Comparison of ENCODE assay signal across 1 cellular context in genomic region chr5:168579206-168579986, GRCh38.
TF ChIP-seq lines count a peak whose summit lies in the region.

Gene PANK3 (minus strand): TSS chr5:168579368. CDS start chr5:168579283, 85 bp downstream.

TF ChIP-seq in A549, 52 proteins besides CTCF, POLR2A, EP300 and RAD21 (continued from another document):
- TF ChIP-seq MAX (IDR thresholded peaks at IDR 0.05) (no peak; the same call in none of the 2 replicates), NR3C1 (IDR thresholded peaks at IDR 0.05) (no peak), RARB (CRISPR knock-in tag; IDR thresholded peaks at IDR 0.05) (no peak), EHMT2 (IDR thresholded peaks at IDR 0.05; ENCODE audit: low read depth) (no peak), ZSCAN20 (CRISPR knock-in tag; IDR thresholded peaks at IDR 0.05) (no peak), ESRRA (IDR thresholded peaks at IDR 0.05; ENCODE audit: borderline replicate concordance, low read length) (no peak), HDAC2 (IDR thresholded peaks at IDR 0.05) (no peak), PHF8 (IDR thresholded peaks at IDR 0.05; ENCODE audit: borderline replicate concordance, low read depth) (peak; percentile 98; the same call in 1 of the 2 replicates), FOSB (CRISPR knock-in tag; IDR thresholded peaks at IDR 0.05) (no peak), FOSL2 (IDR thresholded peaks at IDR 0.05) (no peak), FOSL2 (CRISPR knock-in tag; IDR thresholded peaks at IDR 0.05) (no peak)
TF ChIP-seq in A549: peak in this region for 6.
